21 cellular contexts compared by ENCODE assay signal in genomic region chr18:75170022-75170789, GRCh38. TPM values are rescaled to one million over a fixed set of nuclear protein-coding genes. Genes with fewer than 3 reads are reported as not detected.
DNase-seq lines count a peak whose midpoint lies in the region; ATAC-seq, FAIRE-seq and TF ChIP-seq lines count a peak whose summit lies in the region.
"Had no signal": no experiment of that assay in that cellular context is flagged by ENCODE, and none has a peak within 500 bp of the region (broad histone marks: within the 10 kb centered on the region; RNA-seq: fewer than 3 reads in every experiment).

No MANE protein-coding gene starts in this region.

- no peak overlapping the region; the same call in 1 of the 2 replicates for H4K8ac ChIP-seq in H1 (ENCODE audit: extremely low read depth, insufficient read depth, low read length)

- no peak for ATAC-seq in GM18909 (IDR thresholded peaks at IDR 0.05; ENCODE audit: poor library complexity, unreplicated experiment)
- ATAC-seq: mucosa of descending colon had no signal

- no peak overlapping the region for H3K23ac ChIP-seq in H1 (ENCODE audit: insufficient read length)

- H3K79me2 ChIP-seq in Loucy (ENCODE audit: insufficient read depth, low read length) (no peaks in the 10 kb centered on the region), H1 (ENCODE audit: control insufficient read depth in 1 of 2, insufficient read depth in 2 of 2, low read length in 2 of 2) (no peaks in the 10 kb centered on the region)

- H4K5ac ChIP-seq in H1 (ENCODE audit: insufficient read length, low read depth, low read length), result no peak overlapping the region

- H3K36me3 ChIP-seq in Loucy (ENCODE audit: insufficient read depth, low read length) (no peaks in the 10 kb centered on the region), H1 (ENCODE audit: control insufficient read depth in 2 of 4, insufficient read depth in 4 of 4, low read length in 3 of 4) (no peaks in the 10 kb centered on the region), skeletal muscle tissue (ENCODE audit: control insufficient read depth in 3 of 3, insufficient read depth in 3 of 3, low read length in 3 of 3) (no peaks in the 10 kb centered on the region), small intestine (ENCODE audit: control insufficient read depth in 2 of 2, insufficient read depth in 2 of 2, low read length in 2 of 2) (no peaks in the 10 kb centered on the region)

- H2AFZ ChIP-seq in Loucy (ENCODE audit: low read length), result no peak overlapping the region
- H2AFZ ChIP-seq in H1 (ENCODE audit: low read length), result no peak overlapping the region

- H4K20me1 ChIP-seq in Loucy (ENCODE audit: insufficient read depth, low read length, poor library complexity, severe bottlenecking), result no peaks in the 10 kb centered on the region
- no peaks in the 10 kb centered on the region for H4K20me1 ChIP-seq in H1 (replicated peaks in 1 of 2; ENCODE audit: control insufficient read depth in 1 of 2, insufficient read depth in 2 of 2, low read length in 2 of 2)

- H3K4me2 ChIP-seq in Loucy (ENCODE audit: low read depth, low read length, poor library complexity, severe bottlenecking) (no peak overlapping the region), H1 (ENCODE audit: insufficient read depth in 1 of 2, low read depth in 2 of 2, low read length in 2 of 2) (no peak overlapping the region)

- no peaks in the 10 kb centered on the region for H3K36me3 Mint-ChIP-seq in activated T-helper 2 cell treated with anti-CD3 and anti-CD28 coated beads, Interferon-gamma antibody, Interleukin-2, Interleukin-4, amounts not matched to agents 10 μg/mL and 5 μg/mL and 100 μg/mL, durations not matched to agents 14 hours and 24 hours and 36 hours (ENCODE audit: low read depth)
- H3K36me3 Mint-ChIP-seq: activated CD4-positive, alpha-beta memory T cell treated with anti-CD3 and anti-CD28 coated beads for 36 hours had no signal

- H3K9me3 Mint-ChIP-seq in activated T-helper 2 cell treated with anti-CD3 and anti-CD28 coated beads, Interferon-gamma antibody, Interleukin-2, Interleukin-4, amounts not matched to agents 10 μg/mL and 5 μg/mL and 100 μg/mL, durations not matched to agents 14 hours and 24 hours and 36 hours, result no peaks in the 10 kb centered on the region
- H3K9me3 Mint-ChIP-seq: activated CD4-positive, alpha-beta memory T cell treated with anti-CD3 and anti-CD28 coated beads for 36 hours; neural crest cell had no signal

- H3K4me3 ChIP-seq in Loucy (ENCODE audit: low read length, poor library complexity, severe bottlenecking), result no peak overlapping the region
- no peak overlapping the region for H3K4me3 ChIP-seq in H1 (ENCODE audit: extremely low read depth in 1 of 4, insufficient read depth in 2 of 4, low read depth in 3 of 4, low read length in 4 of 4)
- peak overlapping the region in 1 of 3 donors; percentile 22 for H3K4me3 ChIP-seq in skeletal muscle tissue (ENCODE audit: low read length in 3 of 3)
- H3K4me3 ChIP-seq in small intestine (ENCODE audit: low read depth in 1 of 2, low read length in 2 of 2), result no peak overlapping the region
- H3K4me3 ChIP-seq: mucosa of descending colon had no signal

- H3K27me3 ChIP-seq in Loucy (ENCODE audit: insufficient read depth, low read length, poor library complexity, severe bottlenecking), result no peaks in the 10 kb centered on the region
- H3K27me3 ChIP-seq in H1 (replicated peaks in 1 of 4; ENCODE audit: control insufficient read depth in 3 of 4, extremely low read depth in 1 of 4, insufficient read depth in 3 of 4, low read length in 3 of 4), result no peaks in the 10 kb centered on the region
- no peaks in the 10 kb centered on the region for H3K27me3 ChIP-seq in skeletal muscle tissue (ENCODE audit: control insufficient read depth in 3 of 3, insufficient read depth in 3 of 3, low read length in 3 of 3)
- H3K27me3 ChIP-seq in small intestine (ENCODE audit: control insufficient read depth in 2 of 2, insufficient read depth in 2 of 2, low read length in 2 of 2), result no peaks in the 10 kb centered on the region

- H2AK5ac ChIP-seq in H1 (ENCODE audit: low read depth, low read length), result no peak overlapping the region

- H3K18ac ChIP-seq in H1 (ENCODE audit: extremely low read depth, low read length), result no peak overlapping the region

- H3K9me3 ChIP-seq in Loucy (ENCODE audit: insufficient read depth, low read depth, low read length) (no peaks in the 10 kb centered on the region), H1 (ENCODE audit: insufficient read depth in 2 of 2, low read depth in 1 of 2, low read length in 1 of 2) (no peaks in the 10 kb centered on the region), skeletal muscle tissue (ENCODE audit: control insufficient read depth in 3 of 3, low read length in 3 of 3) (no peaks in the 10 kb centered on the region), small intestine (ENCODE audit: control insufficient read depth, low read depth) (no peaks in the 10 kb centered on the region)
- H3K9me3 ChIP-seq: mucosa of descending colon had no signal

- no peak overlapping the region for H3K27ac ChIP-seq in H1 (ENCODE audit: low read depth, low read length)
- H3K27ac ChIP-seq in skeletal muscle tissue (ENCODE audit: low read depth, low read length), result peak overlapping the region; percentile 45
- H3K27ac ChIP-seq in small intestine (ENCODE audit: low read depth in 1 of 2, low read length in 1 of 2), result peak overlapping the region in 1 of 2 donors; percentile 28

- no peaks in the 10 kb centered on the region for H3K9me2 ChIP-seq in Loucy (replicated peaks; ENCODE audit: low read depth, low read length)

- H3K27ac Mint-ChIP-seq in activated T-helper 2 cell treated with anti-CD3 and anti-CD28 coated beads, Interferon-gamma antibody, Interleukin-2, Interleukin-4, amounts not matched to agents 10 μg/mL and 5 μg/mL and 100 μg/mL, durations not matched to agents 14 hours and 24 hours and 36 hours, result no peak overlapping the region
- H3K27ac Mint-ChIP-seq: activated CD4-positive, alpha-beta memory T cell treated with anti-CD3 and anti-CD28 coated beads for 36 hours; activated naive CD4-positive, alpha-beta T cell treated with anti-CD3 and anti-CD28 coated beads for 36 hours had no signal

- no peak for TF ChIP-seq POLR2A in H1 (IDR thresholded peaks at IDR 0.05; ENCODE audit: control extremely low read depth in 1 of 2, low read depth in 2 of 2, low read length in 2 of 2)

- FAIRE-seq in H1 (lab: Jason Lieb, UNC), result no peak
- FAIRE-seq in small intestine (lab: Jason Lieb, UNC), result no peak
- FAIRE-seq: bronchial epithelial cell, GM18507, urothelium cell line had no signal

- TF ChIP-seq CTCF in Loucy (conservative IDR thresholded peaks at IDR 0.05; ENCODE audit: low read length) (0 out of 2 replicates have a peak, but pooled peaks have one; percentile 16), H1 (IDR thresholded peaks at IDR 0.05; ENCODE audit: control extremely low read depth in 1 of 3, insufficient read depth in 1 of 3, low read depth in 1 of 3, low read length in 3 of 3) (peak in 2 of 3 experiments; percentile 13 to 16; a peak in 2 of 4 replicates)

- H3K23me2 ChIP-seq in H1 (ENCODE audit: low read depth, low read length), result no peaks in the 10 kb centered on the region

- H3K79me1 ChIP-seq in H1 (ENCODE audit: low read depth, low read length), result no peaks in the 10 kb centered on the region

- H2BK5ac ChIP-seq in H1 (ENCODE audit: low read depth, low read length), result no peak overlapping the region

- intact Hi-C loops in activated T-helper 2 cell treated with anti-CD3 and anti-CD28 coated beads, Interferon-gamma antibody, Interleukin-2, Interleukin-4, amounts not matched to agents 10 μg/mL and 5 μg/mL and 100 μg/mL, durations not matched to agents 14 hours and 24 hours and 36 hours (cut with micrococcal nuclease), result loop anchor here (10.0 kb wide), 1 partner anchor 305 kb away; no protein-coding TSS in a partner anchor

- no peak overlapping the region for H2BK15ac ChIP-seq in H1 (ENCODE audit: low read length)

- POLR2A ChIA-PET in H1 (lab: Charles Lee; ENCODE audit: partially characterized antibody), result no interaction called here

- no peak overlapping the region for H2BK20ac ChIP-seq in H1 (ENCODE audit: low read length)

- H3K4me1 ChIP-seq in Loucy (ENCODE audit: insufficient read depth, low read length, poor library complexity, severe bottlenecking) (peaks cover 19% of the 10 kb centered on the region), H1 (replicated peaks in 1 of 4; ENCODE audit: control insufficient read depth in 3 of 4, insufficient read depth in 4 of 4, low read length in 3 of 4) (peaks cover 0 to 5% (median 0%) of the 10 kb centered on the region in 4 experiments; a peak in 2 of 7 replicates), skeletal muscle tissue (ENCODE audit: control insufficient read depth in 3 of 3, insufficient read depth in 3 of 3, low read length in 3 of 3) (peaks cover 3 to 9% (median 4%) of the 10 kb centered on the region in 3 donors), small intestine (ENCODE audit: control insufficient read depth in 2 of 2, insufficient read depth in 1 of 2, low read depth in 1 of 2, low read length in 1 of 2) (no peaks in the 10 kb centered on the region)

- no peak overlapping the region for H2BK120ac ChIP-seq in H1 (replicated peaks; ENCODE audit: low read depth, low read length)

- H3K9ac ChIP-seq in Loucy (ENCODE audit: low read depth, low read length, poor library complexity, severe bottlenecking) (no peak overlapping the region), H1 (replicated peaks in 1 of 4; ENCODE audit: extremely low read depth in 1 of 4, low read depth in 3 of 4, low read length in 3 of 4) (no peak overlapping the region), skeletal muscle tissue (ENCODE audit: low read depth in 1 of 3, low read length in 3 of 3) (no peak overlapping the region)

- no peak for TF ChIP-seq EP300 in H1 (IDR thresholded peaks at IDR 0.05; ENCODE audit: borderline replicate concordance in 1 of 2, low read depth in 2 of 2, low read length in 2 of 2)

- 95% methylated on average over 34 of the region's 34 CpGs; no CpG with 5 or more reads in 1 of the 2 experiments for WGBS in H1 (ENCODE audit: extremely low coverage in 1 of 2, insufficient coverage in 1 of 2, insufficient read length in 1 of 2, insufficient replicate concordance in 2 of 2, low coverage in 1 of 2, low lambda C conversion rate in 2 of 2, missing lambda C conversion rate in 1 of 2), 2 experiments
- 85 to 95% (median 93%) methylated on average over 34 of the region's 34 CpGs for WGBS in small intestine, 3 donors

- H3K4ac ChIP-seq in H1 (replicated peaks; ENCODE audit: insufficient read length, low read depth, low read length), result no peak overlapping the region

- TF ChIP-seq RAD21 in H1 (IDR thresholded peaks at IDR 0.05 in 1 of 2, conservative IDR thresholded peaks at IDR 0.05 in 1 of 2; ENCODE audit: low read depth in 2 of 2, low read length in 2 of 2), result peak; percentile 25 to 35; a peak in 3 of 4 replicates

- CTCF ChIA-PET in H1 (lab: Charles Lee; ENCODE audit: partially characterized antibody), result interaction anchor here (0.9 kb wide), 1 partner anchor 72 kb away, joined by 4 read pairs; no protein-coding TSS in a partner anchor

- H3K56ac ChIP-seq in H1 (replicated peaks; ENCODE audit: insufficient read length, low read depth, low read length), result no peak overlapping the region

- no peak overlapping the region for H4K91ac ChIP-seq in H1 (replicated peaks; ENCODE audit: insufficient read length, low read length)

- H3F3A ChIP-seq in Loucy (ENCODE audit: low read depth), result no peaks in the 10 kb centered on the region

- H3K4me3 Mint-ChIP-seq in activated T-helper 2 cell treated with anti-CD3 and anti-CD28 coated beads, Interferon-gamma antibody, Interleukin-2, Interleukin-4, amounts not matched to agents 10 μg/mL and 5 μg/mL and 100 μg/mL, durations not matched to agents 14 hours and 24 hours and 36 hours (ENCODE audit: low read depth), result no peak overlapping the region
- H3K4me3 Mint-ChIP-seq: activated CD4-positive, alpha-beta memory T cell treated with anti-CD3 and anti-CD28 coated beads for 36 hours; activated naive CD4-positive, alpha-beta T cell treated with anti-CD3 and anti-CD28 coated beads for 36 hours; neural crest cell had no signal

- peaks cover 1% of the 10 kb centered on the region for H3K4me1 Mint-ChIP-seq in activated T-helper 2 cell treated with anti-CD3 and anti-CD28 coated beads, Interferon-gamma antibody, Interleukin-2, Interleukin-4, amounts not matched to agents 10 μg/mL and 5 μg/mL and 100 μg/mL, durations not matched to agents 14 hours and 24 hours and 36 hours (ENCODE audit: low read depth)

- DNase-seq in H1 (ENCODE audit: low read depth in 1 of 2, low spot score in 2 of 2), result no peak
- peak; percentile 7 for DNase-seq in kidney tubule cell (ENCODE audit: low spot score)
- DNase-seq in activated T-helper 2 cell treated with anti-CD3 and anti-CD28 coated beads, Interferon-gamma antibody, Interleukin-2, Interleukin-4, amounts not matched to agents 10 μg/mL and 5 μg/mL and 100 μg/mL, durations not matched to agents 14 hours and 24 hours and 36 hours (ENCODE audit: low spot score), result no peak
- DNase-seq in small intestine, result no peak
- DNase-seq: activated CD4-positive, alpha-beta memory T cell treated with anti-CD3 and anti-CD28 coated beads for 36 hours; activated CD4-positive, CD25-positive, alpha-beta regulatory T cell; activated naive CD4-positive, alpha-beta T cell treated with anti-CD3 and anti-CD28 coated beads for 36 hours; activated T-cell treated with anti-CD3 and anti-CD28 coated beads, Interleukin-2, amount 50 U/mL, for 1 hour; amniotic stem cell; cortex of kidney; mucosa of descending colon; NCI-H1694 treated with DMSO at 0.1 percent for 48 hours; NCI-H69; stimulated activated CD8-positive, alpha-beta memory T cell treated with anti-CD3 and anti-CD28 coated beads, Interleukin-4, amount 100 ng/mL, for 48 hours had no signal

- no peak overlapping the region for H2BK12ac ChIP-seq in H1 (ENCODE audit: low read depth, low read length)

- H3K27me3 Mint-ChIP-seq in activated T-helper 2 cell treated with anti-CD3 and anti-CD28 coated beads, Interferon-gamma antibody, Interleukin-2, Interleukin-4, amounts not matched to agents 10 μg/mL and 5 μg/mL and 100 μg/mL, durations not matched to agents 14 hours and 24 hours and 36 hours (ENCODE audit: low read depth), result peaks cover 7% of the 10 kb centered on the region

- H3K14ac ChIP-seq in H1 (ENCODE audit: insufficient read length), result no peak overlapping the region

RNA-seq across cellular contexts. Expression of gene PTGR3, which starts 38.7 kb away (rescaled TPM):
- 3.6 and 3.9 TPM in 2 replicates for total RNA-seq in H1 (2021; fragmentation: NEBNext Ultra II Directional; extraction: Animal tissue kit (Norgen Biotek cat#: 25700))
- polyA plus RNA-seq in H1 (2011; rRNA removed), result 2.0 and 2.8 TPM in 2 replicates
- 3.3 TPM for polyA plus RNA-seq in H1 (2011; cell fraction: cytosol; rRNA removed)
- 7.5 TPM for polyA plus RNA-seq in H1 (2011; cell fraction: nucleus; rRNA removed)
- polyA plus RNA-seq in H1 (2012, experiment 1 of 2), result 2.7 to 4.5 TPM (median 4.3 TPM) in 4 replicates
- 1.3 TPM for polyA plus RNA-seq in H1 (2012, experiment 2 of 2)
- polyA plus RNA-seq in H1 (2013, experiment 1 of 2), result 1.7 TPM
- polyA plus RNA-seq in H1 (2013, experiment 2 of 2), result 2.2 TPM
- polyA minus RNA-seq in H1 (2011; rRNA and poly(A)+ RNA removed), result 3.8 and 5.7 TPM in 2 replicates
- 5.7 TPM for polyA minus RNA-seq in H1 (2011; cell fraction: cytosol; rRNA and poly(A)+ RNA removed)
- polyA minus RNA-seq in H1 (2011; cell fraction: nucleus; rRNA and poly(A)+ RNA removed), result 5.0 TPM
- total RNA-seq in skeletal muscle tissue, result 12.5 TPM
- 26.0 and 28.6 TPM in 2 replicates for total RNA-seq in activated T-helper 2 cell treated with anti-CD3 and anti-CD28 coated beads, Interferon-gamma antibody, Interleukin-2, Interleukin-4, amounts not matched to agents 10 μg/mL and 5 μg/mL and 100 μg/mL, durations not matched to agents 14 hours and 24 hours and 36 hours
- polyA plus RNA-seq in small intestine, result 10 to 100 TPM; 11.6 to 23.3 (median 21.0) TPM

RNA-seq across cellular contexts. Expression of gene TSHZ1, which starts 40.4 kb away (rescaled TPM):
- 0.25 and 0.32 TPM in 2 replicates for total RNA-seq in H1 (2021; fragmentation: NEBNext Ultra II Directional; extraction: Animal tissue kit (Norgen Biotek cat#: 25700))
- polyA plus RNA-seq in H1 (2011; rRNA removed) (0.03 and 0.06 TPM in 2 replicates), small intestine (10 to 100 TPM in 1 of 3 donors, 1 to 10 TPM in 2; 7.3 to 13.0 (median 7.6) TPM)
- 0.08 TPM for polyA plus RNA-seq in H1 (2011; cell fraction: cytosol; rRNA removed)
- 0.11 TPM for polyA plus RNA-seq in H1 (2011; cell fraction: nucleus; rRNA removed)
- 0.08 to 0.22 TPM (median 0.13 TPM) in 4 replicates for polyA plus RNA-seq in H1 (2012, experiment 1 of 2)
- polyA plus RNA-seq in H1 (2012, experiment 2 of 2), result 0.05 TPM
- 0.24 TPM for polyA plus RNA-seq in H1 (2013, experiment 1 of 2)
- polyA plus RNA-seq in H1 (2013, experiment 2 of 2), result 0.20 TPM
- polyA minus RNA-seq in H1 (2011; rRNA and poly(A)+ RNA removed), result 0.07 and 0.09 TPM in 2 replicates
- polyA minus RNA-seq in H1 (2011; cell fraction: cytosol; rRNA and poly(A)+ RNA removed), result 0.22 TPM
- 0.20 TPM for polyA minus RNA-seq in H1 (2011; cell fraction: nucleus; rRNA and poly(A)+ RNA removed)
- total RNA-seq in skeletal muscle tissue, result 5.7 TPM
- 11.5 and 12.0 TPM in 2 replicates for total RNA-seq in activated T-helper 2 cell treated with anti-CD3 and anti-CD28 coated beads, Interferon-gamma antibody, Interleukin-2, Interleukin-4, amounts not matched to agents 10 μg/mL and 5 μg/mL and 100 μg/mL, durations not matched to agents 14 hours and 24 hours and 36 hours
